Comparison of ENCODE assay signal across 13 cellular contexts in genomic region chr12:122614839-122615238, GRCh38.
"Had no signal": no experiment of that assay in that cellular context is flagged by ENCODE, and none has a peak within 500 bp of the region (broad histone marks: within the 10 kb centered on the region; RNA-seq: fewer than 3 reads in every experiment).

No MANE protein-coding gene starts in this region.

- H3K9me3 Mint-ChIP-seq: activated CD4-positive, alpha-beta memory T cell treated with anti-CD3 and anti-CD28 coated beads for 36 hours; activated T-helper 1 cell treated with anti-CD3 and anti-CD28 coated beads, Interleukin-12 subunit alpha, Interleukin-12 subunit beta, Interleukin-2, Interleukin-4 antibody, amounts not matched to agents 30 ng/mL and 10 ng/mL and 1 ng/mL, durations not matched to agents 14 hours and 24 hours and 36 hours; naive B cell had no signal

- H3K4me1 ChIP-seq: tibial nerve had no signal

- FAIRE-seq: frontal cortex had no signal

- DNase-seq: activated CD4-positive, alpha-beta memory T cell treated with anti-CD3 and anti-CD28 coated beads for 36 hours; activated CD4-positive, CD25-positive, alpha-beta regulatory T cell treated with anti-CD3 and anti-CD28 coated beads, Interleukin-2, amount 50 U/mL, for 72 hours; activated naive CD4-positive, alpha-beta T cell; central memory CD4-positive, alpha-beta T cell; effector memory CD4-positive, alpha-beta T cell; left cardiac atrium; naive B cell; T-helper 9 cell had no signal

- H3K4me3 Mint-ChIP-seq: activated CD4-positive, alpha-beta memory T cell treated with anti-CD3 and anti-CD28 coated beads for 36 hours; activated T-helper 1 cell treated with anti-CD3 and anti-CD28 coated beads, Interleukin-12 subunit alpha, Interleukin-12 subunit beta, Interleukin-2, Interleukin-4 antibody, amounts not matched to agents 30 ng/mL and 10 ng/mL and 1 ng/mL, durations not matched to agents 14 hours and 24 hours and 36 hours; naive B cell had no signal

- H3K27me3 Mint-ChIP-seq: activated CD4-positive, alpha-beta memory T cell treated with anti-CD3 and anti-CD28 coated beads for 36 hours; naive B cell had no signal

- H3K27me3 ChIP-seq: tibial nerve had no signal

- H3K27ac Mint-ChIP-seq: activated CD4-positive, alpha-beta memory T cell treated with anti-CD3 and anti-CD28 coated beads for 36 hours; activated T-helper 1 cell treated with anti-CD3 and anti-CD28 coated beads, Interleukin-12 subunit alpha, Interleukin-12 subunit beta, Interleukin-2, Interleukin-4 antibody, amounts not matched to agents 30 ng/mL and 10 ng/mL and 1 ng/mL, durations not matched to agents 14 hours and 24 hours and 36 hours had no signal

- H3K27ac ChIP-seq: tibial nerve had no signal

- H3K4me3 ChIP-seq: coronary artery, lung, tibial nerve had no signal

- H3K9me3 ChIP-seq: tibial nerve had no signal
